ENCODE assay signal across 1 cellular context in the genomic region with DNA sequence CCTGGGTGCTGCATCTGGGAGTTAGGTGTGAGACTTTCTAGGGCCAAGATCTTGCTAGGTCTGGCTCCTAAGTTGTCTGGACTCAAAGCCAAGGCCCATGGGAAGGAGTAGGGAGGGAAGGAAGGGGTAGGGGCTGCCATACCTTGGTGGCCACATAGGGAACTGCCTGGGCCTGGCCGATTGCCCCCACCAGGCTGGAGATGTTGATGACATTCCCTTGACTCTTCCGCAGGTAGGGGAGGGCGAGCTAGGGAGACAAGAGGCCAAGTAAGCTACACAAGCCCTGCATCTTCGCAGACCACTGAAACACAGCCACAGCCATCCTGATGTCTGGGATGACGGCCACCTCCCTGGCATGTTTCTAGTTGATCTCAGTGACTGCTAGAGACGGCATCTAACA.
TF ChIP-seq lines count a peak whose summit lies in the region.

No MANE protein-coding gene starts in this region.

TF ChIP-seq in GM23338, 12 proteins besides CTCF, POLR2A, EP300 and RAD21 (continued from another document):
- TF ChIP-seq ETS1 (IDR thresholded peaks at IDR 0.05): no peak
- TF ChIP-seq STAT1 (IDR thresholded peaks at IDR 0.05; ENCODE audit: unreplicated experiment): no peak
- TF ChIP-seq, protein P1, sequence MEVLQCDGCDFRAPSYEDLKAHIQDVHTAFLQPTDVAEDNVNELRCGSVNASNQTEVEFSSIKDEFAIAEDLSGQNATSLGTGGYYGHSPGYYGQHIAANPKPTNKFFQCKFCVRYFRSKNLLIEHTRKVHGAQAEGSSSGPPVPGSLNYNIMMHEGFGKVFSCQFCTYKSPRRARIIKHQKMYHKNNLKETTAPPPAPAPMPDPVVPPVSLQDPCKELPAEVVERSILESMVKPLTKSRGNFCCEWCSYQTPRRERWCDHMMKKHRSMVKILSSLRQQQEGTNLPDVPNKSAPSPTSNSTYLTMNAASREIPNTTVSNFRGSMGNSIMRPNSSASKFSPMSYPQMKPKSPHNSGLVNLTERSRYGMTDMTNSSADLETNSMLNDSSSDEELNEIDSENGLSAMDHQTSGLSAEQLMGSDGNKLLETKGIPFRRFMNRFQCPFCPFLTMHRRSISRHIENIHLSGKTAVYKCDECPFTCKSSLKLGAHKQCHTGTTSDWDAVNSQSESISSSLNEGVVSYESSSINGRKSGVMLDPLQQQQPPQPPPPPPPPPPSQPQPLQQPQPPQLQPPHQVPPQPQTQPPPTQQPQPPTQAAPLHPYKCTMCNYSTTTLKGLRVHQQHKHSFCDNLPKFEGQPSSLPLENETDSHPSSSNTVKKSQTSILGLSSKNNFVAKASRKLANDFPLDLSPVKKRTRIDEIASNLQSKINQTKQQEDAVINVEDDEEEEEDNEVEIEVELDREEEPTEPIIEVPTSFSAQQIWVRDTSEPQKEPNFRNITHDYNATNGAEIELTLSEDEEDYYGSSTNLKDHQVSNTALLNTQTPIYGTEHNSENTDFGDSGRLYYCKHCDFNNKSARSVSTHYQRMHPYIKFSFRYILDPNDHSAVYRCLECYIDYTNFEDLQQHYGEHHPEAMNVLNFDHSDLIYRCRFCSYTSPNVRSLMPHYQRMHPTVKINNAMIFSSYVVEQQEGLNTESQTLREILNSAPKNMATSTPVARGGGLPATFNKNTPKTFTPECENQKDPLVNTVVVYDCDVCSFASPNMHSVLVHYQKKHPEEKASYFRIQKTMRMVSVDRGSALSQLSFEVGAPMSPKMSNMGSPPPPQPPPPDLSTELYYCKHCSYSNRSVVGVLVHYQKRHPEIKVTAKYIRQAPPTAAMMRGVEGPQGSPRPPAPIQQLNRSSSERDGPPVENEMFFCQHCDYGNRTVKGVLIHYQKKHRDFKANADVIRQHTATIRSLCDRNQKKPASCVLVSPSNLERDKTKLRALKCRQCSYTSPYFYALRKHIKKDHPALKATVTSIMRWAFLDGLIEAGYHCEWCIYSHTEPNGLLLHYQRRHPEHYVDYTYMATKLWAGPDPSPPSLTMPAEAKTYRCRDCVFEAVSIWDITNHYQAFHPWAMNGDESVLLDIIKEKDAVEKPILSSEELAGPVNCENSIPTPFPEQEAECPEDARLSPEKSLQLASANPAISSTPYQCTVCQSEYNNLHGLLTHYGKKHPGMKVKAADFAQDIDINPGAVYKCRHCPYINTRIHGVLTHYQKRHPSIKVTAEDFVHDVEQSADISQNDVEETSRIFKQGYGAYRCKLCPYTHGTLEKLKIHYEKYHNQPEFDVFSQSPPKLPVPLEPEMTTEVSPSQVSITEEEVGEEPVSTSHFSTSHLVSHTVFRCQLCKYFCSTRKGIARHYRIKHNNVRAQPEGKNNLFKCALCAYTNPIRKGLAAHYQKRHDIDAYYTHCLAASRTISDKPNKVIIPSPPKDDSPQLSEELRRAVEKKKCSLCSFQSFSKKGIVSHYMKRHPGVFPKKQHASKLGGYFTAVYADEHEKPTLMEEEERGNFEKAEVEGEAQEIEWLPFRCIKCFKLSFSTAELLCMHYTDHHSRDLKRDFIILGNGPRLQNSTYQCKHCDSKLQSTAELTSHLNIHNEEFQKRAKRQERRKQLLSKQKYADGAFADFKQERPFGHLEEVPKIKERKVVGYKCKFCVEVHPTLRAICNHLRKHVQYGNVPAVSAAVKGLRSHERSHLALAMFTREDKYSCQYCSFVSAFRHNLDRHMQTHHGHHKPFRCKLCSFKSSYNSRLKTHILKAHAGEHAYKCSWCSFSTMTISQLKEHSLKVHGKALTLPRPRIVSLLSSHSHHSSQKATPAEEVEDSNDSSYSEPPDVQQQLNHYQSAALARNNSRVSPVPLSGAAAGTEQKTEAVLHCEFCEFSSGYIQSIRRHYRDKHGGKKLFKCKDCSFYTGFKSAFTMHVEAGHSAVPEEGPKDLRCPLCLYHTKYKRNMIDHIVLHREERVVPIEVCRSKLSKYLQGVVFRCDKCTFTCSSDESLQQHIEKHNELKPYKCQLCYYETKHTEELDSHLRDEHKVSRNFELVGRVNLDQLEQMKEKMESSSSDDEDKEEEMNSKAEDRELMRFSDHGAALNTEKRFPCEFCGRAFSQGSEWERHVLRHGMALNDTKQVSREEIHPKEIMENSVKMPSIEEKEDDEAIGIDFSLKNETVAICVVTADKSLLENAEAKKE (CRISPR knock-in tag; IDR thresholded peaks at IDR 0.05): no peak
- TF ChIP-seq ZNF114 (CRISPR knock-in tag; IDR thresholded peaks at IDR 0.05): no peak
- TF ChIP-seq NANOG (IDR thresholded peaks at IDR 0.05; ENCODE audit: borderline replicate concordance): no peak
- TF ChIP-seq ZNF331 (CRISPR knock-in tag; IDR thresholded peaks at IDR 0.05; ENCODE audit: low read depth): no peak
TF ChIP-seq in GM23338: peak in this region for 0.
